1 cellular context compared by ENCODE assay signal in the genomic region with DNA sequence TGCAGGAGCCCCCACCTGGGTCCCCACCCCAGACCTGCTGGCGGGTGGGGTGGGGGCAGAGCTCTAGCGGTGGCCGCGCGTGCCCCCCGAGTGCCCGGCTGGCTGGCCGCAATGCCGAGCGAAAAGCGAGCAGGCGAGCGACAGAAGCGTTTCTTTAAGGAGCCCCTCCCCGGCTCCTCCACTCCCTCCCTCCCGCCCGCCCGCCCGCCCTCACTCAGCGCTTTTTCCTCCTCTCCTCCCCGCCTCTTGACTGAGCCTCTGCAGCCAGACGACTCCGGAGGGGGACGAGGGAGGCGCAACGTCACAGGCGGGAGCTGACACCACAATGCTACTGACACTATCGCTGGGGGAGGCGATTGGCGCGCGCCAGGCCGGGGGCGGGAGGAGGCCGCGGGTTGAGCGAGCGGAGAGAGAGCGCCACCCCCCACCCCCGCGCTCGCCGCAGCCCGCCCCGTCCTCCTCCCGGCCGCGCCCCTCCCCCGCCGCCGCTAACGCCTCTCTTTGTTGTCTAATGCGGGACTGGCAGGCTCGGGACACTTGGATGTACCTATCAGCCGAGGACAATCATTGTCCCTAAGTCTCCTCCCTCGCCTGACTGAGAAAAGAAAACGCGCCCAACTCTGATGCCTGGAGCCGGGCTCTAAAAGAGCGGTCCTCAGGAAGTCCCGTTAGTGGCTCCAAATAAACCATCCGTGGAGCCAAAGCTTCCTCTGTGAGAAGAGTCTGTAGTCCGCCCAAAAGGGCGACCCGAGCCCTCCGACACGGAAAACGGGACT.
TF ChIP-seq lines count a peak whose summit lies in the region.

MEX3B (minus strand) TSS at position 127 of the 776 bp plus-strand sequence. CDS start 313 bp downstream, outside the sequence.

TF ChIP-seq in K562, 482 proteins besides CTCF, POLR2A, EP300 and RAD21 (continued from another document):
- TF ChIP-seq HDAC2 (IDR thresholded peaks at IDR 0.05) (peak; percentile 64; the same call in 1 of the 2 replicates), CREB1 (IDR thresholded peaks at IDR 0.05) (peak; percentile 86), CREB1 (CRISPR knock-in tag; IDR thresholded peaks at IDR 0.05) (peak; percentile 83), FOXA1 (IDR thresholded peaks at IDR 0.05; ENCODE audit: borderline replicate concordance) (no peak), TBL1XR1 (IDR thresholded peaks at IDR 0.05; ENCODE audit: low read length in 2 of 2) (peak in 1 of 2 experiments; percentile 63; a peak in 1 of 4 replicates), KDM2B (CRISPR knock-in tag; IDR thresholded peaks at IDR 0.05) (peak; percentile 93; the same call in 1 of the 2 replicates), CBX3 (IDR thresholded peaks at IDR 0.05; ENCODE audit: borderline replicate concordance in 1 of 2, low read length in 2 of 2) (peak in 1 of 2 experiments; percentile 33; a peak in 1 of 3 replicates), POLR2AphosphoS5 (IDR thresholded peaks at IDR 0.05; ENCODE audit: control insufficient read depth, insufficient read depth, low read depth, low read length) (peak; percentile 16; the same call in 1 of the 2 replicates), ZBTB12 (CRISPR knock-in tag; IDR thresholded peaks at IDR 0.05) (0 out of 2 replicates have a peak, but pooled peaks have one; percentile 31), NCOR1 (IDR thresholded peaks at IDR 0.05) (peak; percentile 49; the same call in 1 of the 2 replicates), CBFA2T3 (IDR thresholded peaks at IDR 0.05) (0 out of 2 replicates have a peak, but pooled peaks have one; percentile 1), ZNF175 (CRISPR knock-in tag; IDR thresholded peaks at IDR 0.05; ENCODE audit: low read depth) (no peak), ZNF263 (CRISPR knock-in tag; IDR thresholded peaks at IDR 0.05; ENCODE audit: borderline replicate concordance) (peak; percentile 51; the same call in 1 of the 2 replicates), CCNT2 (IDR thresholded peaks at IDR 0.05; ENCODE audit: borderline replicate concordance, extremely low read depth, insufficient read length, low read depth, low read length) (peak; percentile 30), EGR1 (conservative IDR thresholded peaks at IDR 0.05) (peak; percentile 84), ZKSCAN8 (CRISPR knock-in tag; IDR thresholded peaks at IDR 0.05) (no peak)
- TF ChIP-seq, protein P1, sequence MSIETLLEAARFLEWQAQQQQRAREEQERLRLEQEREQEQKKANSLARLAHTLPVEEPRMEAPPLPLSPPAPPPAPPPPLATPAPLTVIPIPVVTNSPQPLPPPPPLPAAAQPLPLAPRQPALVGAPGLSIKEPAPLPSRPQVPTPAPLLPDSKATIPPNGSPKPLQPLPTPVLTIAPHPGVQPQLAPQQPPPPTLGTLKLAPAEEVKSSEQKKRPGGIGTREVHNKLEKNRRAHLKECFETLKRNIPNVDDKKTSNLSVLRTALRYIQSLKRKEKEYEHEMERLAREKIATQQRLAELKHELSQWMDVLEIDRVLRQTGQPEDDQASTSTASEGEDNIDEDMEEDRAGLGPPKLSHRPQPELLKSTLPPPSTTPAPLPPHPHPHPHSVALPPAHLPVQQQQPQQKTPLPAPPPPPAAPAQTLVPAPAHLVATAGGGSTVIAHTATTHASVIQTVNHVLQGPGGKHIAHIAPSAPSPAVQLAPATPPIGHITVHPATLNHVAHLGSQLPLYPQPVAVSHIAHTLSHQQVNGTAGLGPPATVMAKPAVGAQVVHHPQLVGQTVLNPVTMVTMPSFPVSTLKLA (conservative IDR thresholded peaks at IDR 0.05): peak in 1 of 2 experiments; percentile 61; a peak in 3 of 4 replicates
- TF ChIP-seq, protein P2, sequence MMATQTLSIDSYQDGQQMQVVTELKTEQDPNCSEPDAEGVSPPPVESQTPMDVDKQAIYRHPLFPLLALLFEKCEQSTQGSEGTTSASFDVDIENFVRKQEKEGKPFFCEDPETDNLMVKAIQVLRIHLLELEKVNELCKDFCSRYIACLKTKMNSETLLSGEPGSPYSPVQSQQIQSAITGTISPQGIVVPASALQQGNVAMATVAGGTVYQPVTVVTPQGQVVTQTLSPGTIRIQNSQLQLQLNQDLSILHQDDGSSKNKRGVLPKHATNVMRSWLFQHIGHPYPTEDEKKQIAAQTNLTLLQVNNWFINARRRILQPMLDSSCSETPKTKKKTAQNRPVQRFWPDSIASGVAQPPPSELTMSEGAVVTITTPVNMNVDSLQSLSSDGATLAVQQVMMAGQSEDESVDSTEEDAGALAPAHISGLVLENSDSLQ (IDR thresholded peaks at IDR 0.05): peak; percentile 89
